Comparison of ENCODE assay signal across 1 cellular context in genomic region chr14:24067133-24068082, GRCh38.
A peak's percentile ranks its signal among the peaks of the same experiment; 100 is the strongest.
TF ChIP-seq lines count a peak whose summit lies in the region.

No MANE protein-coding gene starts in this region.

TF ChIP-seq in HepG2, 621 proteins besides CTCF, POLR2A, EP300 and RAD21 (continued from another document and continues in another):
- no peak for TF ChIP-seq PRDM10 (CRISPR knock-in tag; IDR thresholded peaks at IDR 0.05; ENCODE audit: low read depth)
- TF ChIP-seq CHD4 (IDR thresholded peaks at IDR 0.05; ENCODE audit: borderline replicate concordance, low read length): no peak
- TF ChIP-seq WIZ (CRISPR knock-in tag; IDR thresholded peaks at IDR 0.05): 0 out of 2 replicates have a peak, but pooled peaks have one; percentile 64
- TF ChIP-seq TSC22D2 (CRISPR knock-in tag; IDR thresholded peaks at IDR 0.05; ENCODE audit: borderline replicate concordance): no peak
- 0 out of 2 replicates have a peak, but pooled peaks have one; percentile 53 for TF ChIP-seq ZNF772 (CRISPR knock-in tag; IDR thresholded peaks at IDR 0.05)
- peak; percentile 24; the same call in 1 of the 2 replicates for TF ChIP-seq RBAK (CRISPR knock-in tag; IDR thresholded peaks at IDR 0.05)
- TF ChIP-seq AGO2 (optimal IDR thresholded peaks at IDR 0.05; ENCODE audit: low read depth, low read length): no peak
- TF ChIP-seq NFATC3 (CRISPR knock-in tag; IDR thresholded peaks at IDR 0.05): no peak
- TF ChIP-seq KLF16 (CRISPR knock-in tag; IDR thresholded peaks at IDR 0.05): 0 out of 4 replicates have a peak, but pooled peaks of 1 of the 2 experiments have one; percentile 23
- TF ChIP-seq NR0B2 (CRISPR knock-in tag; IDR thresholded peaks at IDR 0.05): no peak
- TF ChIP-seq RFXAP (CRISPR knock-in tag; IDR thresholded peaks at IDR 0.05; ENCODE audit: borderline replicate concordance): peak; percentile 39; the same call in 1 of the 2 replicates
- no peak for TF ChIP-seq KLF13 (CRISPR knock-in tag; IDR thresholded peaks at IDR 0.05)
- TF ChIP-seq ZNF780A (CRISPR knock-in tag; IDR thresholded peaks at IDR 0.05): no peak
- TF ChIP-seq SOX6 (IDR thresholded peaks at IDR 0.05): no peak
- 0 out of 2 replicates have a peak, but pooled peaks have one; percentile 25 for TF ChIP-seq SOX6 (CRISPR knock-in tag; IDR thresholded peaks at IDR 0.05)
- no peak for TF ChIP-seq SNAPC2 (CRISPR knock-in tag; IDR thresholded peaks at IDR 0.05)
- TF ChIP-seq PHF8 (CRISPR knock-in tag; IDR thresholded peaks at IDR 0.05): 0 out of 2 replicates have a peak, but pooled peaks have one; percentile 26
- peak; percentile 46; the same call in 1 of the 2 replicates for TF ChIP-seq SP4 (CRISPR knock-in tag; IDR thresholded peaks at IDR 0.05)
- no peak for TF ChIP-seq ZNF142 (CRISPR knock-in tag; IDR thresholded peaks at IDR 0.05)
- TF ChIP-seq ZBTB7B (CRISPR knock-in tag; IDR thresholded peaks at IDR 0.05): 0 out of 2 replicates have a peak, but pooled peaks have one; percentile 41
- TF ChIP-seq ATF1 (CRISPR knock-in tag; IDR thresholded peaks at IDR 0.05): no peak
- no peak; the same call in 1 of the 2 replicates for TF ChIP-seq PHF20 (CRISPR knock-in tag; IDR thresholded peaks at IDR 0.05)
- TF ChIP-seq CREB1 (IDR thresholded peaks at IDR 0.05): no peak
- no peak for TF ChIP-seq CREB1 (CRISPR knock-in tag; IDR thresholded peaks at IDR 0.05)
- no peak for TF ChIP-seq CSRNP2 (CRISPR knock-in tag; conservative IDR thresholded peaks at IDR 0.05; ENCODE audit: low read depth)
- TF ChIP-seq SMARCE1 (IDR thresholded peaks at IDR 0.05; ENCODE audit: borderline replicate concordance): no peak
- no peak for TF ChIP-seq PAWR (CRISPR knock-in tag; IDR thresholded peaks at IDR 0.05; ENCODE audit: borderline replicate concordance)
- no peak for TF ChIP-seq ZNF674 (CRISPR knock-in tag; IDR thresholded peaks at IDR 0.05; ENCODE audit: low read depth)
- no peak for TF ChIP-seq KAT2B (IDR thresholded peaks at IDR 0.05; ENCODE audit: borderline replicate concordance, low read depth, low read length)
- TF ChIP-seq ZFP1 (CRISPR knock-in tag; IDR thresholded peaks at IDR 0.05): 0 out of 2 replicates have a peak, but pooled peaks have one; percentile 37
- TF ChIP-seq ZNF704 (CRISPR knock-in tag; IDR thresholded peaks at IDR 0.05; ENCODE audit: borderline replicate concordance): peak; percentile 60; the same call in 1 of the 2 replicates
- no peak for TF ChIP-seq ZNF383 (CRISPR knock-in tag; IDR thresholded peaks at IDR 0.05; ENCODE audit: borderline replicate concordance)
- TF ChIP-seq GLMP (CRISPR knock-in tag; IDR thresholded peaks at IDR 0.05; ENCODE audit: borderline replicate concordance): no peak
- 0 out of 2 replicates have a peak, but pooled peaks have one; percentile 53 for TF ChIP-seq ELF3 (CRISPR knock-in tag; IDR thresholded peaks at IDR 0.05)
- 0 out of 2 replicates have a peak, but pooled peaks have one; percentile 45 for TF ChIP-seq HMGXB3 (CRISPR knock-in tag; IDR thresholded peaks at IDR 0.05; ENCODE audit: borderline replicate concordance)
- TF ChIP-seq MAF1 (CRISPR knock-in tag; IDR thresholded peaks at IDR 0.05; ENCODE audit: borderline replicate concordance): no peak
- no peak for TF ChIP-seq PBX2 (CRISPR knock-in tag; IDR thresholded peaks at IDR 0.05)
- TF ChIP-seq SPEN (CRISPR knock-in tag; IDR thresholded peaks at IDR 0.05; ENCODE audit: low read depth): no peak
- no peak for TF ChIP-seq FOXJ3 (CRISPR knock-in tag; IDR thresholded peaks at IDR 0.05; ENCODE audit: borderline replicate concordance)
- TF ChIP-seq CENPT (CRISPR knock-in tag; IDR thresholded peaks at IDR 0.05; ENCODE audit: low read depth): no peak
- peak; percentile 46; the same call in 1 of the 2 replicates for TF ChIP-seq TARDBP (CRISPR knock-in tag; IDR thresholded peaks at IDR 0.05)
- TF ChIP-seq ZNF850 (CRISPR knock-in tag; conservative IDR thresholded peaks at IDR 0.05): no peak
- 0 out of 2 replicates have a peak, but pooled peaks have one; percentile 33 for TF ChIP-seq BORCS8-MEF2B (CRISPR knock-in tag; IDR thresholded peaks at IDR 0.05)
- no peak for TF ChIP-seq ZNF878 (CRISPR knock-in tag; IDR thresholded peaks at IDR 0.05)
- no peak for TF ChIP-seq REL (CRISPR knock-in tag; conservative IDR thresholded peaks at IDR 0.05)
- TF ChIP-seq GABPA (IDR thresholded peaks at IDR 0.05; ENCODE audit: low read depth, low read length): no peak
- peak; percentile 56; the same call in 1 of the 2 replicates for TF ChIP-seq GABPA (CRISPR knock-in tag; IDR thresholded peaks at IDR 0.05; ENCODE audit: low read depth)
